Comparison of ENCODE assay signal across 15 cellular contexts in the genomic region with DNA sequence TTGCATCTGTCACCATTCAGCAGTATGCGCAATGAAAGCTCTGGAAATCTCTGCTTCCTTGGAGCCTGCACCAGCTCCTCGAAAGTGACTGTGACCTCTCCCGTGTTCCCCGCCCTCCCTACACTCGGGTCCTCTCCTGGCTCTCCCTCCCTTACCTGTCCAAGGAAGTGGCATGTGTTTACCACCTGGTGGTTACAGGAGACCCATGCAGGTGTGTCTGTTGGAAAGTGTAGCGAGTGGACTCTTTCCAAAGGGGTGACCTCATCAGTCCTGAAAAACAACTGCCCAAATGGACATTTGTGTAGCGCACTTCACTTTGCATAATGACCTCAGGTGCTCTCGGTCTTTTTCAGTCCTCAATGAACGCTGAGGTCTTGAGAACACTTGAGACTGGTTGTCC.
A peak's percentile ranks its signal among the peaks of the same experiment; 100 is the strongest.
DNase-seq lines count a peak whose midpoint lies in the region; ATAC-seq and TF ChIP-seq lines count a peak whose summit lies in the region.
"Had no signal": no experiment of that assay in that cellular context is flagged by ENCODE, and none has a peak within 500 bp of the region (broad histone marks: within the 10 kb centered on the region; RNA-seq: fewer than 3 reads in every experiment).

No MANE protein-coding gene starts in this region.

- H3K9me3 Mint-ChIP-seq in neural progenitor cell (no peaks in the 10 kb centered on the region), HFFc6 (peaks cover 6% of the 10 kb centered on the region; the same call in 1 of the 2 replicates), osteocyte (ENCODE audit: unreplicated experiment) (no peaks in the 10 kb centered on the region)

- no peak overlapping the region for H2AFZ ChIP-seq in neural progenitor cell (replicated peaks)

- 33 to 60% methylated on average over 9 of the region's 9 CpGs for WGBS in body of pancreas, 2 donors

- H3K9ac ChIP-seq in neural progenitor cell: no peak overlapping the region

- H3K4me1 ChIP-seq in body of pancreas (peaks cover 26% of the 10 kb centered on the region), neural progenitor cell (no peaks in the 10 kb centered on the region)
- H3K4me1 ChIP-seq: Caco-2 had no signal

- peaks cover 12% of the 10 kb centered on the region for H3K4me1 Mint-ChIP-seq in neural progenitor cell
- no peaks in the 10 kb centered on the region; the same call in 1 of the 2 replicates for H3K4me1 Mint-ChIP-seq in HFFc6 (ENCODE audit: low read depth)
- H3K4me1 Mint-ChIP-seq in osteocyte (ENCODE audit: unreplicated experiment): no peaks in the 10 kb centered on the region

- H3K9me3 ChIP-seq in body of pancreas (no peaks in the 10 kb centered on the region), neural progenitor cell (ENCODE audit: low read depth) (no peaks in the 10 kb centered on the region)
- H3K9me3 ChIP-seq: Caco-2 had no signal

- DNase-seq in DMS53 (lab: John Stamatoyannopoulos, UW): peak; percentile 69
- peak; percentile 19 to 41 for DNase-seq in NCI-H187 (lab: John Stamatoyannopoulos, UW)
- peak; percentile 74 to 91 (median 82) for DNase-seq in body of pancreas
- no peak for DNase-seq in neural progenitor cell (ENCODE audit: low spot score)
- no peak for DNase-seq in NK-92 (lab: John Stamatoyannopoulos, UW; ENCODE audit: unreplicated experiment)
- no peak for DNase-seq in HFFc6
- DNase-seq in osteocyte (ENCODE audit: extremely low spot score, unreplicated experiment): no peak
- DNase-seq: Caco-2, GOT3, MM.1S, NCI-H1105 treated with DMSO at 0.1 percent for 48 hours, NCI-H1930, NCI-H345, RPMI8226 had no signal

- no peaks in the 10 kb centered on the region for H3K36me3 ChIP-seq in body of pancreas (replicated peaks in 1 of 2; ENCODE audit: insufficient read depth in 1 of 2, low read depth in 2 of 2)
- H3K36me3 ChIP-seq in neural progenitor cell: no peaks in the 10 kb centered on the region

- H3K27ac ChIP-seq in body of pancreas (peak overlapping the region; percentile 36 to 72 (median 64)), neural progenitor cell (no peak overlapping the region)

- no peaks in the 10 kb centered on the region for H4K20me1 ChIP-seq in neural progenitor cell (ENCODE audit: low read depth)

- H3K4me2 ChIP-seq in neural progenitor cell: no peak overlapping the region

- no peak for TF ChIP-seq POLR2A in body of pancreas (IDR thresholded peaks at IDR 0.05)

- ATAC-seq in body of pancreas: peak; percentile 93
- no peak for ATAC-seq in GM18870 (IDR thresholded peaks at IDR 0.05; ENCODE audit: unreplicated experiment)

- H3K4me3 ChIP-seq in body of pancreas: no peak overlapping the region
- H3K4me3 ChIP-seq in neural progenitor cell: no peak overlapping the region

- H3K36me3 Mint-ChIP-seq in neural progenitor cell (no peaks in the 10 kb centered on the region), HFFc6 (ENCODE audit: low read depth) (peaks cover 4% of the 10 kb centered on the region; the same call in 1 of the 2 replicates), osteocyte (ENCODE audit: unreplicated experiment) (no peaks in the 10 kb centered on the region)

- no peaks in the 10 kb centered on the region for H3K79me2 ChIP-seq in neural progenitor cell (ENCODE audit: low read depth)

- peak in 4 of 7 experiments; percentile 58 to 70 (median 65) for TF ChIP-seq CTCF in body of pancreas (IDR thresholded peaks at IDR 0.05)
- TF ChIP-seq CTCF in neural progenitor cell (IDR thresholded peaks at IDR 0.05): no peak
- no peak for TF ChIP-seq CTCF in HFFc6 (IDR thresholded peaks at IDR 0.05)
- no peak for TF ChIP-seq CTCF in osteocyte (IDR thresholded peaks at IDR 0.05)

- H3K27ac Mint-ChIP-seq in neural progenitor cell (peak overlapping the region; percentile 4), HFFc6 (no peak overlapping the region), osteocyte (ENCODE audit: unreplicated experiment) (no peak overlapping the region)

- H3K27me3 Mint-ChIP-seq in neural progenitor cell (ENCODE audit: insufficient read depth, low read depth) (peaks cover 14% of the 10 kb centered on the region), HFFc6 (ENCODE audit: insufficient read depth) (peaks cover 9% of the 10 kb centered on the region), osteocyte (ENCODE audit: unreplicated experiment) (no peaks in the 10 kb centered on the region)

- H3K4me3 Mint-ChIP-seq in neural progenitor cell: no peak overlapping the region
- no peak overlapping the region for H3K4me3 Mint-ChIP-seq in HFFc6
- H3K4me3 Mint-ChIP-seq in osteocyte (ENCODE audit: unreplicated experiment): no peak overlapping the region

- H3K27me3 ChIP-seq in body of pancreas (no peaks in the 10 kb centered on the region), neural progenitor cell (no peaks in the 10 kb centered on the region)

- intact Hi-C loops in body of pancreas (cut with DNase I): no loop called here

- H3F3A ChIP-seq in neural progenitor cell (ENCODE audit: low read depth): peaks cover 4% of the 10 kb centered on the region

Comparison
In these comparisons a context has a peak if more than half of its experiments do, and no peak if none do; other contexts are left out.
1. DNase-seq: peak in DMS53 (single experiment), NCI-H187 (2 of 2) and body of pancreas (4 of 4); none in neural progenitor cell (single experiment), NK-92 (single experiment), HFFc6 (single experiment) and osteocyte (single experiment).
2. CTCF ChIP-seq: peak in body of pancreas (4 of 7); none in neural progenitor cell (single experiment), HFFc6 (single experiment) and osteocyte (single experiment).